ENCODE assay signal across 9 cellular contexts in the genomic region with DNA sequence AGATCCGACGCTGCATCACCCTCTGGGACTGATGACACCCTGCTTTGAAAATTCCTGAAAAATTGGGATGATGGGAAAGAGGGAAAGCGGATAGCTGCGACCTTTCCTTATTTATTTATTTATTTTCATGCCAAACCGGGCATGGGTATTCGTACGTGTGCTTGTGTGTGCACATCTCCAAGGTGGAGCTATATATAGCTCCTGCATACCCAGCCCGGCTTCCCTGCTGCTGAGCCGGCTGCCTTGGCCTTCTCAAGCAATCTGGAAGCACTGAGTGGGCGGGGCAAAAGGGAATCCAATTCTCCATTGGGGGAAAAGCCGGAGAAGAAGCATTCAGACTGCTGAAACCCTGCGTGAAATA. TPM values are rescaled to one million over a fixed set of nuclear protein-coding genes. Genes with fewer than 3 reads are reported as not detected.
A peak's percentile ranks its signal among the peaks of the same experiment; 100 is the strongest.
DNase-seq lines count a peak whose midpoint lies in the region; FAIRE-seq and TF ChIP-seq lines count a peak whose summit lies in the region.
"Had no signal": no experiment of that assay in that cellular context is flagged by ENCODE, and none has a peak within 500 bp of the region (broad histone marks: within the 10 kb centered on the region; RNA-seq: fewer than 3 reads in every experiment).

No MANE protein-coding gene starts in this region.

- H3K27ac ChIP-seq in astrocyte (ENCODE audit: low read depth, low read length) (no peak overlapping the region), kidney (ENCODE audit: low read depth in 2 of 2, low read length in 2 of 2) (no peak overlapping the region), subcutaneous abdominal adipose tissue (ENCODE audit: low read depth, low read length) (no peak overlapping the region)

- H4K20me1 ChIP-seq in astrocyte (ENCODE audit: insufficient read depth, low read length), result no peaks in the 10 kb centered on the region

- H2AFZ ChIP-seq in astrocyte (ENCODE audit: low read depth, low read length), result peak overlapping the region; percentile 61

- H3K27ac Mint-ChIP-seq in astrocyte (ENCODE audit: unreplicated experiment) (no peak overlapping the region), Caco-2 (ENCODE audit: unreplicated experiment) (no peak overlapping the region)

- in situ Hi-C loops in GM13977 (cut with MboI; ENCODE audit: low pct_unique_long_range_greater_than_20kb, low sequenced_read_pairs, unreplicated experiment), result no loop called here

- CTCF ChIA-PET in Caco-2 (lab: Charles Lee), result no interaction called here

- H3K4me3 ChIP-seq in astrocyte (ENCODE audit: insufficient read depth, low read depth, low read length) (no peak overlapping the region), kidney (ENCODE audit: low read length in 2 of 2) (peak overlapping the region; percentile 72 to 73), subcutaneous abdominal adipose tissue (ENCODE audit: low read depth in 1 of 5, low read length in 5 of 5) (peak overlapping the region; percentile 45 to 65 (median 59)), Caco-2 (ENCODE audit: low read depth, low read length) (no peak overlapping the region)

- H3K36me3 Mint-ChIP-seq in astrocyte (ENCODE audit: low read depth, unreplicated experiment) (no peaks in the 10 kb centered on the region), Caco-2 (ENCODE audit: insufficient read depth, unreplicated experiment) (no peaks in the 10 kb centered on the region)

- H3K9ac ChIP-seq in astrocyte (ENCODE audit: low read length), result no peak overlapping the region
- peak overlapping the region in 1 of 2 donors; percentile 67 for H3K9ac ChIP-seq in kidney (ENCODE audit: low read length in 2 of 2)
- H3K9ac ChIP-seq in subcutaneous abdominal adipose tissue (ENCODE audit: low read length in 5 of 5), result no peak overlapping the region

- FAIRE-seq in astrocyte (lab: Jason Lieb, UNC), result no peak
- no peak for FAIRE-seq in kidney (lab: Jason Lieb, UNC)

- H3K4me3 Mint-ChIP-seq in astrocyte (ENCODE audit: unreplicated experiment) (peak overlapping the region; percentile 87), Caco-2 (ENCODE audit: unreplicated experiment) (no peak overlapping the region)

- H3K4me1 Mint-ChIP-seq in astrocyte (ENCODE audit: low read depth, unreplicated experiment) (no peaks in the 10 kb centered on the region), Caco-2 (ENCODE audit: low read depth, unreplicated experiment) (no peaks in the 10 kb centered on the region)

- POLR2A ChIA-PET in Caco-2 (lab: Charles Lee), result no interaction called here

- peak overlapping the region; percentile 70 for H3K4me2 ChIP-seq in astrocyte (ENCODE audit: low read length)

- H3K79me2 ChIP-seq in astrocyte (ENCODE audit: insufficient read depth, low read length), result no peaks in the 10 kb centered on the region

- no TSS peak for BruUV-seq in Caco-2 (replicated peaks; lab: Mats Ljungman, UMichigan)

- TF ChIP-seq CTCF in astrocyte (IDR thresholded peaks at IDR 0.05; ENCODE audit: insufficient read depth, low read depth, low read length) (no peak), kidney (IDR thresholded peaks at IDR 0.05; ENCODE audit: borderline replicate concordance, extremely low read depth, insufficient read depth) (no peak), Caco-2 (IDR thresholded peaks at IDR 0.05; ENCODE audit: insufficient read depth in 1 of 2, low read depth in 1 of 2, low read length in 1 of 2, severe bottlenecking in 1 of 2, unreplicated experiment in 1 of 2) (no peak), GM13977 (IDR thresholded peaks at IDR 0.05; ENCODE audit: extremely low read depth, insufficient read depth, missing control alignments) (no peak)

- H3K9me3 Mint-ChIP-seq in astrocyte (ENCODE audit: unreplicated experiment) (no peaks in the 10 kb centered on the region), Caco-2 (ENCODE audit: unreplicated experiment) (no peaks in the 10 kb centered on the region)

- intact Hi-C loops in kidney (cut with DNase I), result no loop called here
- intact Hi-C loops in Caco-2 (cut with micrococcal nuclease; ENCODE audit: unreplicated experiment), result no loop called here

- no peaks in the 10 kb centered on the region for H3K9me3 ChIP-seq in astrocyte (ENCODE audit: insufficient read depth, low read depth, low read length)
- H3K9me3 ChIP-seq in kidney (ENCODE audit: control insufficient read depth in 1 of 2, low read length in 2 of 2), result no peaks in the 10 kb centered on the region
- no peaks in the 10 kb centered on the region for H3K9me3 ChIP-seq in subcutaneous abdominal adipose tissue (ENCODE audit: control insufficient read depth in 5 of 5, low read length in 5 of 5)
- no peaks in the 10 kb centered on the region for H3K9me3 ChIP-seq in Caco-2

- H3K4me1 ChIP-seq in astrocyte (ENCODE audit: insufficient read depth, low read length) (no peaks in the 10 kb centered on the region), kidney (ENCODE audit: control insufficient read depth in 1 of 2, insufficient read depth in 1 of 2, low read depth in 1 of 2, low read length in 2 of 2) (peaks cover 0 to 3% of the 10 kb centered on the region in 2 donors), subcutaneous abdominal adipose tissue (ENCODE audit: control insufficient read depth in 5 of 5, insufficient read depth in 5 of 5, low read length in 5 of 5) (peaks cover 4 to 19% (median 16%) of the 10 kb centered on the region in 5 donors), Caco-2 (no peaks in the 10 kb centered on the region)

- no peaks in the 10 kb centered on the region for H3K36me3 ChIP-seq in astrocyte (ENCODE audit: insufficient read depth, low read length)
- no peaks in the 10 kb centered on the region for H3K36me3 ChIP-seq in kidney (ENCODE audit: control insufficient read depth in 1 of 2, insufficient read depth in 2 of 2, low read length in 2 of 2)
- H3K36me3 ChIP-seq in subcutaneous abdominal adipose tissue (ENCODE audit: control insufficient read depth in 5 of 5, insufficient read depth in 5 of 5, low read length in 5 of 5), result no peaks in the 10 kb centered on the region
- no peaks in the 10 kb centered on the region for H3K36me3 ChIP-seq in Caco-2 (ENCODE audit: control insufficient read depth, insufficient read depth, low read length)

- H3K27me3 Mint-ChIP-seq in astrocyte (ENCODE audit: low read depth, unreplicated experiment), result peaks cover 7% of the 10 kb centered on the region
- H3K27me3 Mint-ChIP-seq in Caco-2 (ENCODE audit: insufficient read depth, unreplicated experiment), result peaks cover 3% of the 10 kb centered on the region

- DNase-seq in NCI-H1105 (lab: John Stamatoyannopoulos, UW) (peak; percentile 80), astrocyte (ENCODE audit: low read depth) (no peak), kidney (peak; percentile 77), amniotic stem cell (lab: John Stamatoyannopoulos, UW) (no peak), NOMO-1 treated with dmso at 0.1 percent for 144 hours (lab: John Stamatoyannopoulos, UW; ENCODE audit: unreplicated experiment) (no peak), Caco-2 (no peak), GM13977 (ENCODE audit: low spot score) (no peak)
- DNase-seq: left cardiac atrium had no signal

- H3K27me3 ChIP-seq in astrocyte (ENCODE audit: insufficient read depth, low read length), result peaks cover 18% of the 10 kb centered on the region
- peaks cover 10 to 24% (median 14%) of the 10 kb centered on the region in 5 donors for H3K27me3 ChIP-seq in subcutaneous abdominal adipose tissue (ENCODE audit: control insufficient read depth in 5 of 5, insufficient read depth in 4 of 5, low read length in 5 of 5)
- H3K27me3 ChIP-seq in Caco-2 (replicated peaks; ENCODE audit: control insufficient read depth, insufficient read depth, low read length), result no peaks in the 10 kb centered on the region

RNA-seq across cellular contexts. Expression of a gene that starts 1.2 kb away (rescaled TPM):
- total RNA-seq in astrocyte, result 1.7 and 2.1 TPM in 2 replicates
- 9.9 TPM for total RNA-seq in kidney
- 6.3 TPM for polyA plus RNA-seq in kidney (ENCODE audit: insufficient read depth, low read depth, low replicate concordance)
- not detected in 2 replicates for total RNA-seq in Caco-2 (2022)

Comparison
In these comparisons a context has a peak if more than half of its experiments do, and no peak if none do; other contexts are left out.
1. DNase-seq: peak in NCI-H1105 (single experiment) and kidney (single experiment); none in astrocyte (single experiment), amniotic stem cell (single experiment), NOMO-1 treated with dmso at 0.1 percent for 144 hours (single experiment), Caco-2 (0 of 2) and GM13977 (single experiment).
2. H3K4me3 ChIP-seq: peak in kidney (2 of 2) and subcutaneous abdominal adipose tissue (5 of 5); none in astrocyte (single experiment) and Caco-2 (single experiment).